1 cellular context compared by ENCODE assay signal in genomic region chr16:26365555-26365954, GRCh38.
TF ChIP-seq lines count a peak whose summit lies in the region.

No MANE protein-coding gene starts in this region.

TF ChIP-seq in HepG2, 621 proteins besides CTCF, POLR2A, EP300 and RAD21 (continued from another document):
- TF ChIP-seq THAP9 (CRISPR knock-in tag; IDR thresholded peaks at IDR 0.05; ENCODE audit: borderline replicate concordance) (no peak), ARNTL (CRISPR knock-in tag; IDR thresholded peaks at IDR 0.05) (no peak), ZNF614 (CRISPR knock-in tag; IDR thresholded peaks at IDR 0.05; ENCODE audit: borderline replicate concordance) (no peak), RORA (CRISPR knock-in tag; IDR thresholded peaks at IDR 0.05) (no peak), ZBTB46 (CRISPR knock-in tag; IDR thresholded peaks at IDR 0.05; ENCODE audit: borderline replicate concordance) (no peak), HOXA3 (CRISPR knock-in tag; IDR thresholded peaks at IDR 0.05) (no peak), TOPORS (CRISPR knock-in tag; IDR thresholded peaks at IDR 0.05) (no peak), KAT2B (IDR thresholded peaks at IDR 0.05; ENCODE audit: borderline replicate concordance, low read depth, low read length) (no peak)
